Comparison of ENCODE assay signal across 1 cellular context in genomic region chr18:22169011-22169888, GRCh38.
TF ChIP-seq lines count a peak whose summit lies in the region.

Gene GATA6 (plus strand): TSS chr18:22169589. CDS start chr18:22171145, 1,556 bp downstream.

TF ChIP-seq in HEK293, 187 proteins besides CTCF, POLR2A, EP300 and RAD21 (continued from another document and continues in another):
- TF ChIP-seq ZNF639 (tag by site-specific recombination; IDR thresholded peaks at IDR 0.05) (no peak), ZNF747 (tag by site-specific recombination; IDR thresholded peaks at IDR 0.05) (no peak), HOXC10 (CRISPR knock-in tag; IDR thresholded peaks at IDR 0.05) (no peak), GFI1B (tag by site-specific recombination; IDR thresholded peaks at IDR 0.05) (no peak), ZNF501 (tag by site-specific recombination; IDR thresholded peaks at IDR 0.05) (peak; percentile 70; the same call in 1 of the 2 replicates), MYNN (tag by site-specific recombination; IDR thresholded peaks at IDR 0.05; ENCODE audit: borderline replicate concordance) (no peak), ZNF549 (tag by site-specific recombination; IDR thresholded peaks at IDR 0.05) (peak; percentile 36; the same call in 1 of the 2 replicates), ZNF146 (tag by site-specific recombination; IDR thresholded peaks at IDR 0.05) (0 out of 2 replicates have a peak, but pooled peaks have one; percentile 7), ZNF48 (tag by site-specific recombination; IDR thresholded peaks at IDR 0.05) (no peak), SCRT2 (tag by site-specific recombination; IDR thresholded peaks at IDR 0.05) (no peak), ZFP3 (tag by site-specific recombination; IDR thresholded peaks at IDR 0.05; ENCODE audit: low read depth) (0 out of 2 replicates have a peak, but pooled peaks have one; percentile 26), KLF10 (tag by site-specific recombination; IDR thresholded peaks at IDR 0.05) (peak; percentile 82), ZNF214 (tag by site-specific recombination; IDR thresholded peaks at IDR 0.05; ENCODE audit: borderline replicate concordance) (no peak), ZSCAN18 (tag by site-specific recombination; IDR thresholded peaks at IDR 0.05) (no peak), ZSCAN23 (tag by site-specific recombination; IDR thresholded peaks at IDR 0.05) (no peak), ZNF830 (tag by site-specific recombination; IDR thresholded peaks at IDR 0.05; ENCODE audit: low read depth) (no peak), ZBTB48 (tag by site-specific recombination; IDR thresholded peaks at IDR 0.05) (peak; percentile 79), IKZF3 (tag by site-specific recombination; IDR thresholded peaks at IDR 0.05) (no peak; the same call in none of the 2 replicates), ZNF692 (tag by site-specific recombination; IDR thresholded peaks at IDR 0.05) (peak; percentile 63), ZNF548 (tag by site-specific recombination; IDR thresholded peaks at IDR 0.05) (no peak; the same call in 1 of the 2 replicates), ZNF513 (tag by site-specific recombination; IDR thresholded peaks at IDR 0.05) (peak; percentile 82), ZXDB (tag by site-specific recombination; IDR thresholded peaks at IDR 0.05) (peak; percentile 77), ZNF776 (tag by site-specific recombination; IDR thresholded peaks at IDR 0.05; ENCODE audit: borderline replicate concordance) (no peak; the same call in 1 of the 2 replicates), FEZF1 (tag by site-specific recombination; IDR thresholded peaks at IDR 0.05) (peak; percentile 78), ZNF184 (tag by site-specific recombination; IDR thresholded peaks at IDR 0.05) (no peak), ZNF600 (tag by site-specific recombination; IDR thresholded peaks at IDR 0.05) (peak; percentile 88), HOXD13 (CRISPR knock-in tag; IDR thresholded peaks at IDR 0.05; ENCODE audit: borderline replicate concordance) (peak; percentile 49; the same call in 1 of the 2 replicates), ZNF10 (tag by site-specific recombination; IDR thresholded peaks at IDR 0.05) (no peak), ZNF335 (tag by site-specific recombination; conservative IDR thresholded peaks at IDR 0.05) (peak; percentile 73), BCL11B (tag by site-specific recombination; IDR thresholded peaks at IDR 0.05; ENCODE audit: low read depth) (peak; percentile 75), ZEB2 (tag by site-specific recombination; IDR thresholded peaks at IDR 0.05) (peak; percentile 83), ZNF324 (tag by site-specific recombination; IDR thresholded peaks at IDR 0.05) (0 out of 2 replicates have a peak, but pooled peaks have one; percentile 52), GLIS2 (tag by site-specific recombination; IDR thresholded peaks at IDR 0.05) (peak; percentile 97), ZNF664 (tag by site-specific recombination; IDR thresholded peaks at IDR 0.05) (no peak), EGR2 (tag by site-specific recombination; IDR thresholded peaks at IDR 0.05; ENCODE audit: low read depth) (peak; percentile 97), ZNF626 (tag by site-specific recombination; IDR thresholded peaks at IDR 0.05) (no peak), KLF9 (tag by site-specific recombination; IDR thresholded peaks at IDR 0.05; ENCODE audit: low read depth) (peak; percentile 97), ZNF530 (tag by site-specific recombination; IDR thresholded peaks at IDR 0.05; ENCODE audit: low read depth) (no peak), REPIN1 (tag by site-specific recombination; IDR thresholded peaks at IDR 0.05; ENCODE audit: low read depth) (no peak), ZNF837 (tag by site-specific recombination; IDR thresholded peaks at IDR 0.05) (no peak), ZNF138 (tag by site-specific recombination; IDR thresholded peaks at IDR 0.05; ENCODE audit: borderline replicate concordance) (no peak), ZNF792 (tag by site-specific recombination; IDR thresholded peaks at IDR 0.05) (no peak; the same call in 1 of the 2 replicates), ZNF623 (tag by site-specific recombination; IDR thresholded peaks at IDR 0.05) (no peak), KLF1 (tag by site-specific recombination; IDR thresholded peaks at IDR 0.05) (peak; percentile 96), ZNF366 (tag by site-specific recombination; conservative IDR thresholded peaks at IDR 0.05) (peak; percentile 78), AEBP2 (tag by site-specific recombination; IDR thresholded peaks at IDR 0.05; ENCODE audit: borderline replicate concordance) (no peak), ZNF529 (tag by site-specific recombination; IDR thresholded peaks at IDR 0.05; ENCODE audit: insufficient replicate concordance) (no peak), ZNF654 (tag by site-specific recombination; IDR thresholded peaks at IDR 0.05; ENCODE audit: low read depth) (peak; percentile 13; the same call in 1 of the 2 replicates), TRIM28 (IDR thresholded peaks at IDR 0.05; ENCODE audit: borderline replicate concordance, low read length) (no peak), ZNF239 (tag by site-specific recombination; IDR thresholded peaks at IDR 0.05) (0 out of 2 replicates have a peak, but pooled peaks have one; percentile 13)
- TF ChIP-seq, protein P1, sequence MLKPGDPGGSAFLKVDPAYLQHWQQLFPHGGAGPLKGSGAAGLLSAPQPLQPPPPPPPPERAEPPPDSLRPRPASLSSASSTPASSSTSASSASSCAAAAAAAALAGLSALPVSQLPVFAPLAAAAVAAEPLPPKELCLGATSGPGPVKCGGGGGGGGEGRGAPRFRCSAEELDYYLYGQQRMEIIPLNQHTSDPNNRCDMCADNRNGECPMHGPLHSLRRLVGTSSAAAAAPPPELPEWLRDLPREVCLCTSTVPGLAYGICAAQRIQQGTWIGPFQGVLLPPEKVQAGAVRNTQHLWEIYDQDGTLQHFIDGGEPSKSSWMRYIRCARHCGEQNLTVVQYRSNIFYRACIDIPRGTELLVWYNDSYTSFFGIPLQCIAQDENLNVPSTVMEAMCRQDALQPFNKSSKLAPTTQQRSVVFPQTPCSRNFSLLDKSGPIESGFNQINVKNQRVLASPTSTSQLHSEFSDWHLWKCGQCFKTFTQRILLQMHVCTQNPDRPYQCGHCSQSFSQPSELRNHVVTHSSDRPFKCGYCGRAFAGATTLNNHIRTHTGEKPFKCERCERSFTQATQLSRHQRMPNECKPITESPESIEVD (tag by site-specific recombination; IDR thresholded peaks at IDR 0.05): peak; percentile 41
- TF ChIP-seq, protein P2, sequence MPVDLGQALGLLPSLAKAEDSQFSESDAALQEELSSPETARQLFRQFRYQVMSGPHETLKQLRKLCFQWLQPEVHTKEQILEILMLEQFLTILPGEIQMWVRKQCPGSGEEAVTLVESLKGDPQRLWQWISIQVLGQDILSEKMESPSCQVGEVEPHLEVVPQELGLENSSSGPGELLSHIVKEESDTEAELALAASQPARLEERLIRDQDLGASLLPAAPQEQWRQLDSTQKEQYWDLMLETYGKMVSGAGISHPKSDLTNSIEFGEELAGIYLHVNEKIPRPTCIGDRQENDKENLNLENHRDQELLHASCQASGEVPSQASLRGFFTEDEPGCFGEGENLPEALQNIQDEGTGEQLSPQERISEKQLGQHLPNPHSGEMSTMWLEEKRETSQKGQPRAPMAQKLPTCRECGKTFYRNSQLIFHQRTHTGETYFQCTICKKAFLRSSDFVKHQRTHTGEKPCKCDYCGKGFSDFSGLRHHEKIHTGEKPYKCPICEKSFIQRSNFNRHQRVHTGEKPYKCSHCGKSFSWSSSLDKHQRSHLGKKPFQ (tag by site-specific recombination; IDR thresholded peaks at IDR 0.05): no peak; the same call in 1 of the 2 replicates
- TF ChIP-seq, protein P3, sequence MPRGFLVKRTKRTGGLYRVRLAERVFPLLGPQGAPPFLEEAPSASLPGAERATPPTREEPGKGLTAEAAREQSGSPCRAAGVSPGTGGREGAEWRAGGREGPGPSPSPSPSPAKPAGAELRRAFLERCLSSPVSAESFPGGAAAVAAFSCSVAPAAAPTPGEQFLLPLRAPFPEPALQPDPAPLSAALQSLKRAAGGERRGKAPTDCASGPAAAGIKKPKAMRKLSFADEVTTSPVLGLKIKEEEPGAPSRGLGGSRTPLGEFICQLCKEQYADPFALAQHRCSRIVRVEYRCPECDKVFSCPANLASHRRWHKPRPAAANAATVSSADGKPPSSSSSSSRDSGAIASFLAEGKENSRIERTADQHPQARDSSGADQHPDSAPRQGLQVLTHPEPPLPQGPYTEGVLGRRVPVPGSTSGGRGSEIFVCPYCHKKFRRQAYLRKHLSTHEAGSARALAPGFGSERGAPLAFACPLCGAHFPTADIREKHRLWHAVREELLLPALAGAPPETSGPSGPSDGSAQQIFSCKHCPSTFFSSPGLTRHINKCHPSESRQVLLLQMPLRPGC (tag by site-specific recombination; IDR thresholded peaks at IDR 0.05): peak; percentile 41; the same call in 1 of the 2 replicates
- TF ChIP-seq, protein P4, sequence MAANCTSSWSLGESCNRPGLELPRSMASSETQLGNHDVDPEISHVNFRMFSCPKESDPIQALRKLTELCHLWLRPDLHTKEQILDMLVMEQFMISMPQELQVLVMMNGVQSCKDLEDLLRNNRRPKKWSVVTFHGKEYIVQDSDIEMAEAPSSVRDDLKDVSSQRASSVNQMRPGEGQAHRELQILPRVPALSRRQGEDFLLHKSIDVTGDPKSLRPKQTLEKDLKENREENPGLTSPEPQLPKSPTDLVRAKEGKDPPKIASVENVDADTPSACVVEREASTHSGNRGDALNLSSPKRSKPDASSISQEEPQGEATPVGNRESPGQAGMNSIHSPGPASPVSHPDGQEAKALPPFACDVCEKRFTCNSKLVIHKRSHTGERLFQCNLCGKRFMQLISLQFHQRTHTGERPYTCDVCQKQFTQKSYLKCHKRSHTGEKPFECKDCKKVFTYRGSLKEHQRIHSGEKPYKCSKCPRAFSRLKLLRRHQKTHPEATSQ (tag by site-specific recombination; IDR thresholded peaks at IDR 0.05): no peak
- TF ChIP-seq, protein P5, sequence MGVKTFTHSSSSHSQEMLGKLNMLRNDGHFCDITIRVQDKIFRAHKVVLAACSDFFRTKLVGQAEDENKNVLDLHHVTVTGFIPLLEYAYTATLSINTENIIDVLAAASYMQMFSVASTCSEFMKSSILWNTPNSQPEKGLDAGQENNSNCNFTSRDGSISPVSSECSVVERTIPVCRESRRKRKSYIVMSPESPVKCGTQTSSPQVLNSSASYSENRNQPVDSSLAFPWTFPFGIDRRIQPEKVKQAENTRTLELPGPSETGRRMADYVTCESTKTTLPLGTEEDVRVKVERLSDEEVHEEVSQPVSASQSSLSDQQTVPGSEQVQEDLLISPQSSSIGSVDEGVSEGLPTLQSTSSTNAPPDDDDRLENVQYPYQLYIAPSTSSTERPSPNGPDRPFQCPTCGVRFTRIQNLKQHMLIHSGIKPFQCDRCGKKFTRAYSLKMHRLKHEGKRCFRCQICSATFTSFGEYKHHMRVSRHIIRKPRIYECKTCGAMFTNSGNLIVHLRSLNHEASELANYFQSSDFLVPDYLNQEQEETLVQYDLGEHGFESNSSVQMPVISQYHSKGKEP (tag by site-specific recombination; IDR thresholded peaks at IDR 0.05): no peak; the same call in 1 of the 2 replicates
